17 cellular contexts compared by ENCODE assay signal in the genomic region with DNA sequence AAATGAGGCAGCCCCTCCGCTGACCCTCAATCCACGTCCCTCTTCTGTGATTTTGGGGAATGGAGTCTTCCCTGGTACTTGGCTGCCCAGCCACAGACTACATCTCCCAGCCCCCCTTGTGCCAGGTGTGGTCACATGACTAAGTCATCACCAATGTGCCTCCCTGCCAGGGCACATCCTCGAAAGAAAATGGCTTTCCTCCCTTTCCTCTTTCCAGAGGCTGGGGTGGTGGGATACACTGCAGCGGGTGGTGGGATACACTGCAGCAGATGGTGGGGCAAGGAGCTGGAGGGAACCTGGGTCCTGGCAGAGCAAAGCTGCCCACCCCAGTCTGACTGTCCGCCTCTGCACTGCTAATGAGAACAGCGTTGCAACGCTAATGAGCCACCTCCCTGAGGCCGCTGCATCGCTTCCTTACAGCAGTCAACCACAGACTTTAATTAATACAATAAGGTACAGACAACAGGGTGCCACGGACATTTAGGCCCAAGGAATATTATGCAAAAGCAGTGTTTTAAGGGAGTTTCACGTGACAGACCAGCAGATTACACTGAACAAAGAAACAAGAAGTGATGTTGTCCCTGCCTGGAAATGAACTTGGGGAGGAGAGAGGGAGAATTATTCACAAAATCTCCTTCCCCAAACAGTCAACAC.
DNase-seq lines count a peak whose midpoint lies in the region; ATAC-seq and TF ChIP-seq lines count a peak whose summit lies in the region.
"Had no signal": no experiment of that assay in that cellular context is flagged by ENCODE, and none has a peak within 500 bp of the region (broad histone marks: within the 10 kb centered on the region; RNA-seq: fewer than 3 reads in every experiment).

No MANE protein-coding gene starts in this region.

- ATAC-seq in thoracic aorta (ENCODE audit: insufficient number of reproducible peaks, low FRiP score, low read depth) = no peak
- ATAC-seq: effector memory CD8-positive, alpha-beta T cell; PC-3 had no signal

- peaks cover 52 to 84% of the 10 kb centered on the region in 2 donors for H3K4me1 ChIP-seq in thoracic aorta (ENCODE audit: control insufficient read depth in 1 of 2, low read depth in 2 of 2)
- peaks cover 16 to 63% (median 34%) of the 10 kb centered on the region in 4 donors for H3K4me1 ChIP-seq in stomach

- TF ChIP-seq POLR2A in stomach (IDR thresholded peaks at IDR 0.05) = no peak

- intact Hi-C loops in stomach (cut with DNase I; ENCODE audit: low total_unique reads) = no loop called here

- H3K36me3 ChIP-seq in thoracic aorta = peaks cover 2% of the 10 kb centered on the region
- H3K36me3 ChIP-seq in stomach = peaks cover 0 to 54% (median 13%) of the 10 kb centered on the region in 4 donors

- H3K27me3 ChIP-seq in thoracic aorta (replicated peaks; ENCODE audit: insufficient read depth) (no peaks in the 10 kb centered on the region), stomach (no peaks in the 10 kb centered on the region)
- H3K27me3 ChIP-seq: hepatocyte had no signal

- TF ChIP-seq CTCF in VCaP (conservative IDR thresholded peaks at IDR 0.05) (no peak), thoracic aorta (IDR thresholded peaks at IDR 0.05) (no peak), stomach (IDR thresholded peaks at IDR 0.05) (no peak)

- peak overlapping the region; percentile 21; the same call in 1 of the 2 replicates for H3K27ac ChIP-seq in VCaP
- H3K27ac ChIP-seq in thoracic aorta = peak overlapping the region; percentile 65 to 78
- no peak overlapping the region for H3K27ac ChIP-seq in stomach
- H3K27ac ChIP-seq: hepatocyte, HL-60 had no signal

- DNase-seq in NCI-H2227 (lab: John Stamatoyannopoulos, UW; ENCODE audit: unreplicated experiment) = peak; percentile 18
- DNase-seq in NCI-H2227 treated with DMSO at 0.1 percent for 48 hours (lab: John Stamatoyannopoulos, UW) = no peak
- peak; percentile 75 for DNase-seq in iPS-NIHi11 (ENCODE audit: low spot score)
- no peak for DNase-seq in thoracic aorta (ENCODE audit: low spot score)
- DNase-seq in OCI-M2 (lab: John Stamatoyannopoulos, UW; ENCODE audit: unreplicated experiment) = no peak
- no peak for DNase-seq in stomach
- DNase-seq in NCI-H1092 (lab: John Stamatoyannopoulos, UW) = no peak
- DNase-seq: activated CD4-positive, alpha-beta T cell treated with anti-CD3 and anti-CD28 coated beads, Interleukin-2, amount 50 U/mL, for 1 hour; CD4-positive, CD25-positive, alpha-beta regulatory T cell; effector memory CD8-positive, alpha-beta T cell; NCI-H1436; NCI-H510A treated with DMSO at 0.1 percent for 48 hours; PC-3 had no signal

- WGBS in stomach, 5 donors = 83 to 94% (median 89%) methylated on average over 11 of the region's 11 CpGs

- TF ChIP-seq EP300 in stomach (IDR thresholded peaks at IDR 0.05) = no peak

- H3K9me3 ChIP-seq in thoracic aorta (no peaks in the 10 kb centered on the region), stomach (no peaks in the 10 kb centered on the region)

- H3K4me3 ChIP-seq in thoracic aorta = no peak overlapping the region
- no peak overlapping the region for H3K4me3 ChIP-seq in stomach
- H3K4me3 ChIP-seq: hepatocyte, skin epidermis had no signal

Comparison
In these comparisons a context has a peak if more than half of its experiments do, and no peak if none do; other contexts are left out.
1. DNase-seq: peak in NCI-H2227 (single experiment) and iPS-NIHi11 (single experiment); none in NCI-H2227 treated with DMSO at 0.1 percent for 48 hours (single experiment), thoracic aorta (single experiment), OCI-M2 (single experiment), stomach (single experiment) and NCI-H1092 (single experiment).
2. H3K27ac ChIP-seq: peak in VCaP (single experiment) and thoracic aorta (2 of 2); none in stomach (0 of 5).